8 cellular contexts compared by ENCODE assay signal in genomic region chr3:66195347-66195783, GRCh38. TPM values are rescaled to one million over a fixed set of nuclear protein-coding genes. Genes with fewer than 3 reads are reported as not detected.
A peak's percentile ranks its signal among the peaks of the same experiment; 100 is the strongest.
DNase-seq lines count a peak whose midpoint lies in the region; ATAC-seq and TF ChIP-seq lines count a peak whose summit lies in the region.

No MANE protein-coding gene starts in this region.

- H3K9me3 ChIP-seq in BE2C (no peaks in the 10 kb centered on the region), Loucy (ENCODE audit: insufficient read depth, low read depth, low read length) (no peaks in the 10 kb centered on the region)

- H3K36me3 ChIP-seq in BE2C, result no peaks in the 10 kb centered on the region
- no peaks in the 10 kb centered on the region for H3K36me3 ChIP-seq in Loucy (ENCODE audit: insufficient read depth, low read length)

- H3K4me1 ChIP-seq in BE2C, result no peaks in the 10 kb centered on the region
- no peaks in the 10 kb centered on the region for H3K4me1 ChIP-seq in Loucy (ENCODE audit: insufficient read depth, low read length, poor library complexity, severe bottlenecking)

- peak overlapping the region; percentile 29 for H3K9ac ChIP-seq in Loucy (ENCODE audit: low read depth, low read length, poor library complexity, severe bottlenecking)

- no peaks in the 10 kb centered on the region for H3K79me2 ChIP-seq in Loucy (ENCODE audit: insufficient read depth, low read length)

- H2AFZ ChIP-seq in Loucy (ENCODE audit: low read length), result peak overlapping the region; percentile 81

- H3K27me3 ChIP-seq in BE2C, result no peaks in the 10 kb centered on the region
- no peaks in the 10 kb centered on the region for H3K27me3 ChIP-seq in Loucy (ENCODE audit: insufficient read depth, low read length, poor library complexity, severe bottlenecking)

- no peak for ATAC-seq in GM21619 (IDR thresholded peaks at IDR 0.05; ENCODE audit: unreplicated experiment)

- H3F3A ChIP-seq in Loucy (ENCODE audit: low read depth), result no peaks in the 10 kb centered on the region

- peak; percentile 90 for DNase-seq in BE2C
- DNase-seq in astrocyte of the hippocampus (ENCODE audit: low read depth, low spot score), result peak; percentile 67
- DNase-seq in iPS-NIHi11 (ENCODE audit: low spot score), result peak; percentile 68
- DNase-seq in stimulated activated CD4-positive, alpha-beta T cell treated with anti-CD3 and anti-CD28 coated beads, Interleukin-12 subunit alpha, Interleukin-12 subunit beta, amount 100 ng/mL, for 4 hours, result peak; percentile 11
- DNase-seq in AML-193 (lab: John Stamatoyannopoulos, UW), result no peak
- no peak for DNase-seq in A172 (ENCODE audit: low spot score)

- TF ChIP-seq CTCF in BE2C (IDR thresholded peaks at IDR 0.05; ENCODE audit: low read depth, low read length) (peak; percentile 54), Loucy (conservative IDR thresholded peaks at IDR 0.05; ENCODE audit: low read length) (no peak)

- H3K4me3 ChIP-seq in BE2C (ENCODE audit: low read depth, low read length), result peak overlapping the region; percentile 63
- peak overlapping the region; percentile 52 for H3K4me3 ChIP-seq in Loucy (ENCODE audit: low read length, poor library complexity, severe bottlenecking)

- H3K9me2 ChIP-seq in Loucy (replicated peaks; ENCODE audit: low read depth, low read length), result no peaks in the 10 kb centered on the region

- no peaks in the 10 kb centered on the region for H4K20me1 ChIP-seq in Loucy (ENCODE audit: insufficient read depth, low read length, poor library complexity, severe bottlenecking)

- H3K4me2 ChIP-seq in Loucy (ENCODE audit: low read depth, low read length, poor library complexity, severe bottlenecking), result peak overlapping the region; percentile 57

RNA-seq across cellular contexts. Expression of gene SLC25A26, which starts 25.4 kb away (rescaled TPM):
- polyA plus RNA-seq in BE2C (2012; ENCODE audit: insufficient read depth, insufficient read length, low read depth), result 20.5 TPM
- total RNA-seq in A172 (2014; rRNA removed; shearing (Covaris generic)), result 21.5 and 22.1 TPM in 2 replicates

Comparison
In these comparisons a context has a peak if more than half of its experiments do, and no peak if none do; other contexts are left out.
1. DNase-seq: peak in BE2C (single experiment), astrocyte of the hippocampus (single experiment), iPS-NIHi11 (single experiment) and stimulated activated CD4-positive, alpha-beta T cell treated with anti-CD3 and anti-CD28 coated beads, Interleukin-12 subunit alpha, Interleukin-12 subunit beta, amount 100 ng/mL, for 4 hours (single experiment); none in AML-193 (0 of 2) and A172 (single experiment).